10 cellular contexts compared by ENCODE assay signal in the genomic region with DNA sequence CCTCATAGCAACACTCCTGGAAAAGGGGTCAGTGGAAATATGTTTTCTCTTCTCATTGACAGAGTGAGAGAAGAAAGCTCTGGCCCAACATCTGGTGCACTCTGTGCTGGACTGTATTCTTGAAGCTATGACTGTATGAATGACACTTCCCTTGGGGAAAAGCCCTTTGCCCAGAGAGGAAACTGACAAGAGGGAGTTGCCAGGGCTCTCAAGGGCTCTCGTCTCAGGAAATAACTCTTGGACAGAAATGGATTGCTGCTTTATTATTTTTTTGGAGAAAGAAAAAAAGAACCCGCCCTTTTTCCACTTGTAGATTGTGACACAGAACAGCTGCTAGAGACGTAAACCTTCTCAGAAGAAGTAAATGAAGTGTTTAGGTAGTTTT. TPM values are rescaled to one million over a fixed set of nuclear protein-coding genes. Genes with fewer than 3 reads are reported as not detected.
A peak's percentile ranks its signal among the peaks of the same experiment; 100 is the strongest.
DNase-seq lines count a peak whose midpoint lies in the region; ATAC-seq, FAIRE-seq and TF ChIP-seq lines count a peak whose summit lies in the region.
"Had no signal": no experiment of that assay in that cellular context is flagged by ENCODE, and none has a peak within 500 bp of the region (broad histone marks: within the 10 kb centered on the region; RNA-seq: fewer than 3 reads in every experiment).

No MANE protein-coding gene starts in this region.

- H3K23ac ChIP-seq in mesenchymal stem cell (ENCODE audit: low read length in 2 of 2), result no peak overlapping the region

- H4K20me1 ChIP-seq in GM12878 (ENCODE audit: control insufficient read depth, insufficient read depth), result no peaks in the 10 kb centered on the region

- no peak for TF ChIP-seq EP300 in GM12878 (IDR thresholded peaks at IDR 0.05; ENCODE audit: borderline replicate concordance in 1 of 2, control insufficient read depth in 1 of 2, low read depth in 2 of 2, low read length in 2 of 2)

- peaks cover 35 to 42% of the 10 kb centered on the region in 2 donors for H3K4me1 Mint-ChIP-seq in natural killer cell treated with Interleukin-12 subunit alpha and Interleukin-12 subunit beta and Interleukin-15 and Interleukin-18, amount 100 ng/mL, for 72 hours (ENCODE audit: low read depth in 2 of 2)
- peaks cover 10 to 14% of the 10 kb centered on the region in 2 donors for H3K4me1 Mint-ChIP-seq in natural killer cell

- RAD21 ChIA-PET in GM12878 (lab: Charles Lee; ENCODE audit: unreplicated experiment), result no interaction called here

- H2BK12ac ChIP-seq in mesenchymal stem cell (ENCODE audit: low read length in 2 of 2), result no peak overlapping the region

- H2AK5ac ChIP-seq in mesenchymal stem cell (ENCODE audit: low read length, severe bottlenecking), result no peak overlapping the region

- no peak overlapping the region for H2BK5ac ChIP-seq in mesenchymal stem cell (ENCODE audit: low read depth, low read length, poor library complexity, severe bottlenecking)

- no peaks in the 10 kb centered on the region for H3K9me3 ChIP-seq in GM12878 (replicated peaks; ENCODE audit: control insufficient read depth, insufficient read depth, low read length)
- no peaks in the 10 kb centered on the region for H3K9me3 ChIP-seq in mesenchymal stem cell (ENCODE audit: control insufficient read depth, low read length)
- no peaks in the 10 kb centered on the region for H3K9me3 ChIP-seq in breast epithelium

- no peaks in the 10 kb centered on the region for H3K36me3 ChIP-seq in GM12878 (ENCODE audit: control insufficient read depth in 2 of 2, insufficient read depth in 2 of 2, low read length in 1 of 2)
- no peaks in the 10 kb centered on the region for H3K36me3 ChIP-seq in mesenchymal stem cell (ENCODE audit: control insufficient read depth in 1 of 2, insufficient read depth in 2 of 2, low read depth in 1 of 2, low read length in 2 of 2)
- no peaks in the 10 kb centered on the region for H3K36me3 ChIP-seq in breast epithelium

- H2AFZ ChIP-seq in GM12878 (ENCODE audit: control insufficient read depth, low read depth, low read length) (no peak overlapping the region), mesenchymal stem cell (ENCODE audit: low read depth, low read length) (no peak overlapping the region)

- peak overlapping the region in 1 of 2 experiments; percentile 12 for H3K18ac ChIP-seq in mesenchymal stem cell (ENCODE audit: low read depth in 1 of 2, low read length in 2 of 2)

- no peaks in the 10 kb centered on the region for H3K79me2 ChIP-seq in GM12878 (ENCODE audit: control insufficient read depth, insufficient read depth, low read length)

- H3K4me3 ChIP-seq in GM12878 (no peak overlapping the region), mesenchymal stem cell (ENCODE audit: insufficient read depth in 1 of 2, low read depth in 1 of 2, low read length in 2 of 2) (no peak overlapping the region), breast epithelium (no peak overlapping the region)

- no peak overlapping the region for H3K4ac ChIP-seq in mesenchymal stem cell (ENCODE audit: low read depth in 1 of 2, low read length in 2 of 2)

- H3K4me1 ChIP-seq in GM12878 (ENCODE audit: control insufficient read depth, insufficient read depth, low read length) (peaks cover 19% of the 10 kb centered on the region), mesenchymal stem cell (ENCODE audit: control insufficient read depth, insufficient read depth, low read depth, low read length) (no peaks in the 10 kb centered on the region), breast epithelium (no peaks in the 10 kb centered on the region)

- SMC1A ChIA-PET in GM12878 (lab: Charles Lee; ENCODE audit: uncharacterized antibody, unreplicated experiment), result interaction anchor here (0.8 kb wide), 2 partner anchors 21 to 57 kb away, joined by 3 to 4 read pairs; no protein-coding TSS in a partner anchor

- POLR2A ChIA-PET in GM12878 (lab: Charles Lee), result no interaction called here

- H3K9me3 Mint-ChIP-seq in natural killer cell treated with Interleukin-12 subunit alpha and Interleukin-12 subunit beta and Interleukin-15 and Interleukin-18, amount 100 ng/mL, for 72 hours, result peaks cover 3% of the 10 kb centered on the region
- H3K9me3 Mint-ChIP-seq in natural killer cell, result no peaks in the 10 kb centered on the region

- H3K4me2 ChIP-seq in GM12878 (ENCODE audit: control insufficient read depth, insufficient read depth) (no peak overlapping the region), mesenchymal stem cell (ENCODE audit: low read length, poor library complexity, severe bottlenecking) (no peak overlapping the region)

- no peak for DNase-seq in natural killer cell treated with Interleukin-12 subunit alpha and Interleukin-12 subunit beta and Interleukin-15 and Interleukin-18, amount 100 ng/mL, for 72 hours (ENCODE audit: low spot score)
- DNase-seq in natural killer cell, result no peak
- DNase-seq in GM12878 (ENCODE audit: low read depth, low spot score), result no peak
- DNase-seq in mesenchymal stem cell, result peak; percentile 82
- DNase-seq in RPMI8226, result no peak
- DNase-seq in ecto neural progenitor cell (ENCODE audit: low spot score), result no peak
- DNase-seq in breast epithelium (ENCODE audit: low spot score in 2 of 2), result no peak
- DNase-seq: activated T-cell treated with anti-CD3 and anti-CD28 coated beads for 4 hours, NCI-H1436 treated with DMSO at 0.1 percent for 48 hours had no signal

- H4K8ac ChIP-seq in mesenchymal stem cell (ENCODE audit: low read length), result no peak overlapping the region

- peak overlapping the region in 1 of 2 donors; percentile 53 for H3K27ac Mint-ChIP-seq in natural killer cell treated with Interleukin-12 subunit alpha and Interleukin-12 subunit beta and Interleukin-15 and Interleukin-18, amount 100 ng/mL, for 72 hours
- no peak overlapping the region for H3K27ac Mint-ChIP-seq in natural killer cell

- H3K79me1 ChIP-seq in mesenchymal stem cell (replicated peaks; ENCODE audit: low read length, poor library complexity, severe bottlenecking), result no peaks in the 10 kb centered on the region

- H2BK15ac ChIP-seq in mesenchymal stem cell (ENCODE audit: low read depth, poor library complexity, severe bottlenecking), result no peak overlapping the region

- H3K36me3 Mint-ChIP-seq in natural killer cell treated with Interleukin-12 subunit alpha and Interleukin-12 subunit beta and Interleukin-15 and Interleukin-18, amount 100 ng/mL, for 72 hours, result no peaks in the 10 kb centered on the region
- peaks cover 18% of the 10 kb centered on the region for H3K36me3 Mint-ChIP-seq in natural killer cell

- TF ChIP-seq CTCF in natural killer cell (IDR thresholded peaks at IDR 0.05) (no peak), GM12878 (IDR thresholded peaks at IDR 0.05 in 2 of 3, conservative IDR thresholded peaks at IDR 0.05 in 1 of 3; ENCODE audit: control insufficient read depth in 2 of 3, extremely low read depth in 1 of 3, insufficient read depth in 1 of 3, low read depth in 3 of 3, low read length in 3 of 3) (no peak), breast epithelium (IDR thresholded peaks at IDR 0.05) (no peak)

- no peak overlapping the region for H3K14ac ChIP-seq in mesenchymal stem cell (ENCODE audit: low read length in 2 of 2)

- in situ Hi-C loops in GM12878 (cut with MboI), result no loop called here

- WGBS in GM12878 (ENCODE audit: insufficient coverage, insufficient replicate concordance, low lambda C conversion rate, missing lambda C conversion rate), result 62% methylated on average over 3 of the region's 3 CpGs
- WGBS in mesenchymal stem cell, result 0% methylated on average over 3 of the region's 3 CpGs

- no peak for TF ChIP-seq RAD21 in GM12878 (IDR thresholded peaks at IDR 0.05; ENCODE audit: insufficient read depth, low read depth, low read length)

- no TSS peak for BruUV-seq in GM12878 (replicated peaks; lab: Mats Ljungman, UMichigan)

- ATAC-seq in natural killer cell treated with Interleukin-12 subunit alpha and Interleukin-12 subunit beta and Interleukin-15 and Interleukin-18, amount 100 ng/mL, for 72 hours, result peak in 1 of 2 donors; percentile 30
- ATAC-seq in natural killer cell, result no peak
- ATAC-seq in GM12878, result peak; percentile 18; the same call in 2 of the 3 replicates
- ATAC-seq in HG02970 (IDR thresholded peaks at IDR 0.05; ENCODE audit: low FRiP score, unreplicated experiment), result no peak

- no peaks in the 10 kb centered on the region for H3K27me3 ChIP-seq in GM12878 (replicated peaks in 1 of 2; ENCODE audit: control insufficient read depth in 2 of 2, insufficient read depth in 2 of 2, low read length in 1 of 2)
- peaks cover 0 to 11% of the 10 kb centered on the region in 2 experiments for H3K27me3 ChIP-seq in mesenchymal stem cell (ENCODE audit: control insufficient read depth in 1 of 2, insufficient read depth in 1 of 2, low read length in 2 of 2)
- no peaks in the 10 kb centered on the region for H3K27me3 ChIP-seq in breast epithelium

- H3K27ac ChIP-seq in GM12878 (ENCODE audit: control insufficient read depth, insufficient read depth) (no peak overlapping the region), mesenchymal stem cell (ENCODE audit: low read length, poor library complexity, severe bottlenecking) (no peak overlapping the region), breast epithelium (peak overlapping the region in 1 of 2 donors; percentile 33)

- intact Hi-C loops in natural killer cell (cut with micrococcal nuclease) (no loop called here), GM12878 (cut with micrococcal nuclease; ENCODE audit: unreplicated experiment) (no loop called here), breast epithelium (cut with DNase I; ENCODE audit: low total_unique reads) (no loop called here)

- no peak for FAIRE-seq in GM12878 (lab: Jason Lieb, UNC)

- H2BK120ac ChIP-seq in mesenchymal stem cell (ENCODE audit: low read depth, low read length), result no peak overlapping the region

- peaks cover 0 to 2% of the 10 kb centered on the region in 2 donors for H3K27me3 Mint-ChIP-seq in natural killer cell treated with Interleukin-12 subunit alpha and Interleukin-12 subunit beta and Interleukin-15 and Interleukin-18, amount 100 ng/mL, for 72 hours
- peaks cover 11 to 20% of the 10 kb centered on the region in 2 donors for H3K27me3 Mint-ChIP-seq in natural killer cell (ENCODE audit: low read depth in 2 of 2)

- no peak overlapping the region for H4K91ac ChIP-seq in mesenchymal stem cell (ENCODE audit: low read length)

- CTCF ChIA-PET in GM12878 (lab: Yijun Ruan, JAX), result no interaction called here

- H3K9ac ChIP-seq in GM12878 (ENCODE audit: control insufficient read depth, insufficient read depth, low read length) (no peak overlapping the region), mesenchymal stem cell (ENCODE audit: low read length) (no peak overlapping the region)

- TF ChIP-seq POLR2A in GM12878 (IDR thresholded peaks at IDR 0.05; ENCODE audit: low read depth, low read length) (no peak), breast epithelium (IDR thresholded peaks at IDR 0.05) (no peak)

- H3K4me3 Mint-ChIP-seq in natural killer cell treated with Interleukin-12 subunit alpha and Interleukin-12 subunit beta and Interleukin-15 and Interleukin-18, amount 100 ng/mL, for 72 hours, result peak overlapping the region; percentile 45
- H3K4me3 Mint-ChIP-seq in natural killer cell, result no peak overlapping the region

RNA-seq across cellular contexts. Expression of gene ETS1, which starts 11.4 kb away (rescaled TPM):
- total RNA-seq in natural killer cell treated with Interleukin-12 subunit alpha and Interleukin-12 subunit beta and Interleukin-15 and Interleukin-18, amount 100 ng/mL, for 72 hours, result 100 to 1,000 TPM; 521 to 738 TPM
- total RNA-seq in natural killer cell, result 100 to 1,000 TPM; 532 to 684 (median 589) TPM
- 48.9 and 50.6 TPM in 2 replicates for total RNA-seq in GM12878 (2013; cell fraction: nucleolus; rRNA removed)
- total RNA-seq in GM12878 (2014; rRNA removed), result 50.9 and 51.8 TPM in 2 replicates
- 59.9 and 60.2 TPM in 2 replicates for total RNA-seq in GM12878 (2014; rRNA removed; fragmentation: Illumina TruSeq; extraction: Trizol)
- 106 and 112 TPM in 2 replicates for total RNA-seq in GM12878 (2021)
- polyA plus RNA-seq in GM12878 (2011; ENCODE audit: low read depth), result 52.5 TPM
- polyA plus RNA-seq in GM12878 (2011; rRNA removed), result 59.9 and 66.2 TPM in 2 replicates
- 62.2 and 71.2 TPM in 2 replicates for polyA plus RNA-seq in GM12878 (2011; cell fraction: cytosol; rRNA removed)
- polyA plus RNA-seq in GM12878 (2011; cell fraction: nucleus; rRNA removed), result 25.2 and 33.5 TPM in 2 replicates
- polyA plus RNA-seq in GM12878 (2012), result 88.4 and 91.7 TPM in 2 replicates
- 112 and 121 TPM in 2 replicates for polyA plus RNA-seq in GM12878 (2014; fragmentation: Illumina TruSeq; extraction: Trizol)
- polyA plus RNA-seq in GM12878 (2014; fragmentation: Nextera tagmentation; extraction: Ambion mirVana), result 10 to 100 TPM; 12.5 to 21.3 TPM
- polyA plus RNA-seq in GM12878 (2014; rRNA removed), result 60.5 and 64.9 TPM in 2 replicates
- polyA plus RNA-seq in GM12878 (2016; fragmentation: Nextera tagmentation; extraction: Ambion mirVana), result 10 to 100 TPM; 22.6 to 27.2 TPM
- polyA minus RNA-seq in GM12878 (2011; rRNA and poly(A)+ RNA removed), result 87.3 and 88.4 TPM in 2 replicates
- polyA minus RNA-seq in GM12878 (2011; cell fraction: cytosol; rRNA and poly(A)+ RNA removed), result 31.1 and 36.9 TPM in 2 replicates
- 35.8 and 53.5 TPM in 2 replicates for polyA minus RNA-seq in GM12878 (2011; cell fraction: nucleus; rRNA and poly(A)+ RNA removed)
- polyA plus RNA-seq in mesenchymal stem cell (2013, experiment 1 of 2), result 28.1 TPM
- polyA plus RNA-seq in mesenchymal stem cell (2013, experiment 2 of 2), result 27.2 TPM
- 10 to 100 TPM; 65.6 to 92.1 (median 73.2) TPM for total RNA-seq in breast epithelium

Comparison
In these comparisons a context has a peak if more than half of its experiments do, and no peak if none do; other contexts are left out.
1. RNA of gene ETS1, which starts 11.4 kb away (total RNA-seq): 521 to 738 TPM in natural killer cell treated with Interleukin-12 subunit alpha and Interleukin-12 subunit beta and Interleukin-15 and Interleukin-18, amount 100 ng/mL, for 72 hours and 532 to 684 TPM in natural killer cell; 65.6 to 92.1 TPM in breast epithelium and 48.9 to 112 TPM in GM12878; every median in the first group is over 4 times any median in the second.